Comparison of ENCODE assay signal across 1 cellular context in genomic region chr12:54051916-54052744, GRCh38.
TF ChIP-seq lines count a peak whose summit lies in the region.

No MANE protein-coding gene starts in this region.

TF ChIP-seq in HEK293, 187 proteins besides CTCF, POLR2A, EP300 and RAD21 (continued from another document):
- TF ChIP-seq ZBTB49 (tag by site-specific recombination; IDR thresholded peaks at IDR 0.05; ENCODE audit: low read depth) (peak; percentile 74), ZNF513 (tag by site-specific recombination; IDR thresholded peaks at IDR 0.05) (peak; percentile 29; the same call in 1 of the 2 replicates), ZBTB8A (tag by site-specific recombination; IDR thresholded peaks at IDR 0.05) (peak; percentile 85), ZNF843 (tag by site-specific recombination; IDR thresholded peaks at IDR 0.05) (peak; percentile 100), ZSCAN5A (tag by site-specific recombination; IDR thresholded peaks at IDR 0.05) (no peak), KLF16 (tag by site-specific recombination; IDR thresholded peaks at IDR 0.05) (peak; percentile 78), ZNF133 (tag by site-specific recombination; IDR thresholded peaks at IDR 0.05) (no peak), SCRT2 (tag by site-specific recombination; IDR thresholded peaks at IDR 0.05) (peak; percentile 52), HOXC10 (CRISPR knock-in tag; IDR thresholded peaks at IDR 0.05) (no peak), GFI1B (tag by site-specific recombination; IDR thresholded peaks at IDR 0.05) (peak; percentile 100), KLF7 (tag by site-specific recombination; IDR thresholded peaks at IDR 0.05; ENCODE audit: borderline replicate concordance) (peak; percentile 82; the same call in 1 of the 2 replicates), ZNF792 (tag by site-specific recombination; IDR thresholded peaks at IDR 0.05) (no peak), ZNF571 (tag by site-specific recombination; IDR thresholded peaks at IDR 0.05) (no peak), ZNF175 (tag by site-specific recombination; IDR thresholded peaks at IDR 0.05) (no peak), REPIN1 (tag by site-specific recombination; IDR thresholded peaks at IDR 0.05; ENCODE audit: low read depth) (peak; percentile 87; the same call in 1 of the 2 replicates), ZNF2 (tag by site-specific recombination; IDR thresholded peaks at IDR 0.05) (peak; percentile 87), PRDM4 (tag by site-specific recombination; IDR thresholded peaks at IDR 0.05) (peak; percentile 97), ZSCAN4 (tag by site-specific recombination; IDR thresholded peaks at IDR 0.05) (peak; percentile 78), ZNF16 (tag by site-specific recombination; IDR thresholded peaks at IDR 0.05; ENCODE audit: low read depth) (no peak), ATF2 (tag by site-specific recombination; IDR thresholded peaks at IDR 0.05; ENCODE audit: low read depth) (peak; percentile 61; the same call in 1 of the 2 replicates), ZBTB6 (tag by site-specific recombination; IDR thresholded peaks at IDR 0.05) (peak; percentile 32; the same call in 1 of the 2 replicates), ZNF423 (tag by site-specific recombination; IDR thresholded peaks at IDR 0.05) (peak; percentile 93), ZNF350 (tag by site-specific recombination; IDR thresholded peaks at IDR 0.05) (no peak), SP3 (tag by site-specific recombination; IDR thresholded peaks at IDR 0.05) (no peak), OSR2 (tag by site-specific recombination; IDR thresholded peaks at IDR 0.05) (peak; percentile 99), ZNF138 (tag by site-specific recombination; IDR thresholded peaks at IDR 0.05; ENCODE audit: borderline replicate concordance) (no peak), ZNF514 (tag by site-specific recombination; IDR thresholded peaks at IDR 0.05) (no peak), HIC1 (tag by site-specific recombination; IDR thresholded peaks at IDR 0.05) (peak; percentile 95), KLF17 (tag by site-specific recombination; IDR thresholded peaks at IDR 0.05) (no peak; the same call in none of the 2 replicates), ZNF639 (tag by site-specific recombination; IDR thresholded peaks at IDR 0.05) (peak; percentile 90), WT1 (tag by site-specific recombination; IDR thresholded peaks at IDR 0.05) (peak; percentile 97), MEIS1 (CRISPR knock-in tag; IDR thresholded peaks at IDR 0.05; ENCODE audit: borderline replicate concordance) (no peak), ZNF26 (tag by site-specific recombination; IDR thresholded peaks at IDR 0.05) (no peak), YY2 (tag by site-specific recombination; IDR thresholded peaks at IDR 0.05) (no peak), ZNF362 (tag by site-specific recombination; IDR thresholded peaks at IDR 0.05) (peak; percentile 94), KLF8 (tag by site-specific recombination; IDR thresholded peaks at IDR 0.05) (peak; percentile 59; the same call in 1 of the 2 replicates), ZSCAN30 (tag by site-specific recombination; IDR thresholded peaks at IDR 0.05) (peak; percentile 100), ZBTB48 (tag by site-specific recombination; IDR thresholded peaks at IDR 0.05) (peak; percentile 28), ZNF548 (tag by site-specific recombination; IDR thresholded peaks at IDR 0.05) (no peak), ZNF248 (tag by site-specific recombination; IDR thresholded peaks at IDR 0.05) (no peak), SP2 (tag by site-specific recombination; IDR thresholded peaks at IDR 0.05) (peak; percentile 57), ZNF121 (tag by site-specific recombination; IDR thresholded peaks at IDR 0.05) (peak; percentile 73; the same call in 1 of the 2 replicates)
